In genomic region chr4:6658635-6659075, GRCh38 we compare ENCODE assay signal across 1 cellular context.
TF ChIP-seq lines count a peak whose summit lies in the region.

No MANE protein-coding gene starts in this region.

TF ChIP-seq in SK-N-SH, 30 proteins besides CTCF, POLR2A, EP300 and RAD21 (continued from another document):
- TF ChIP-seq PBX3 (IDR thresholded peaks at IDR 0.05) (no peak), MEF2A (IDR thresholded peaks at IDR 0.05; ENCODE audit: borderline replicate concordance, low read depth) (no peak), SIN3A (IDR thresholded peaks at IDR 0.05; ENCODE audit: borderline replicate concordance, low read depth, low read length) (no peak), FOXJ3 (CRISPR knock-in tag; IDR thresholded peaks at IDR 0.05) (no peak), USF2 (IDR thresholded peaks at IDR 0.05; ENCODE audit: borderline replicate concordance, low read depth, low read length) (no peak), FOSL2 (IDR thresholded peaks at IDR 0.05; ENCODE audit: borderline replicate concordance, low read depth) (no peak)
